ENCODE assay signal across 11 cellular contexts in the genomic region with DNA sequence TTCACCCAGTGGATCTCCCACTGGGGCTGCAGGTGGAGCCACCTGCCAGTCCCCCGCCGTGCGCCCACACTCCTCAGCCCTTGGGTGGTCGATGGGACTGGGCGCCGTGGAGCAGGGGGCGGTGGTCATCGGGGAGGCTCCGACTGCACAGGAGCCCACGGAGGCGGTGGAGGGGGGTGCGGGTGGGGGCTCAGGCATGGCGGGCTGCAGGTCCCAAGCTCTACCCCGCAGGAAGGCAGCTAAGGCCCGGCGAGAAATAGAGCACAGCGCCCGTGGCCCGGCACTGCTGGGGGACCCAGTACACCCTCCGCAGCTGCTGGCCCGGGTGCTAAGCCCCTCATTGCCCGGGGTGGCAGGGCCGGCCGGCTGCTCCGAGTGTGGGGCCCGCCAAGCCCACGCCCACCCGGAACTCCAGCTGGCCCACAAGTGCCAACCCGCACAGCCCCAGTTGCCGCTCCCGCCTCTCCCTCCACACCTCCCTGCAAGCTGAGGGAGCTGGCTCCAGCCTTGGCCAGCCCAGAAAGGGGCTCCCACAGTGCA. TPM values are rescaled to one million over a fixed set of nuclear protein-coding genes. Genes with fewer than 3 reads are reported as not detected.
"Had no signal": no experiment of that assay in that cellular context is flagged by ENCODE, and none has a peak within 500 bp of the region (broad histone marks: within the 10 kb centered on the region; RNA-seq: fewer than 3 reads in every experiment).

No MANE protein-coding gene starts in this region.

RNA-seq across cellular contexts. Expression of gene HNF1A, which starts 28.0 kb away (rescaled TPM):
- total RNA-seq: left cardiac atrium, left ventricle myocardium inferior, left ventricle myocardium superior, lung microvascular endothelial cell, mammary epithelial cell, mesenteric fat pad, mesothelial cell of epicardium, mononuclear cell, myocyte had no signal
- polyA plus RNA-seq: immature natural killer cell, keratinocyte, mammary epithelial cell had no signal
